ENCODE assay signal across 1 cellular context in genomic region chr10:21473135-21473534, GRCh38.
TF ChIP-seq lines count a peak whose summit lies in the region.

No MANE protein-coding gene starts in this region.

TF ChIP-seq in H1, 55 proteins besides CTCF, POLR2A, EP300 and RAD21 (continued from another document):
- TF ChIP-seq CHD7 (IDR thresholded peaks at IDR 0.05; ENCODE audit: insufficient replicate concordance, low read length): peak; percentile 68
- no peak for TF ChIP-seq TAF1 (IDR thresholded peaks at IDR 0.05; ENCODE audit: low read depth, low read length)
- no peak for TF ChIP-seq POLR2AphosphoS5 (IDR thresholded peaks at IDR 0.05; ENCODE audit: low read depth, low read length)
- TF ChIP-seq BCL11A (IDR thresholded peaks at IDR 0.05; ENCODE audit: low read depth in 2 of 2, low read length in 2 of 2): no peak
- TF ChIP-seq EZH2 (IDR thresholded peaks at IDR 0.05; ENCODE audit: low read depth, low read length, severe bottlenecking): no peak
- peak; percentile 19; the same call in 1 of the 2 replicates for TF ChIP-seq TEAD4 (IDR thresholded peaks at IDR 0.05; ENCODE audit: low read depth, low read length)
- TF ChIP-seq SP1 (IDR thresholded peaks at IDR 0.05; ENCODE audit: low read depth, low read length): 0 out of 2 replicates have a peak, but pooled peaks have one; percentile 39
- peak; percentile 72 for TF ChIP-seq NANOG (IDR thresholded peaks at IDR 0.05; ENCODE audit: insufficient read depth, low read depth, low read length, poor library complexity, severe bottlenecking)
- TF ChIP-seq SAP30 (IDR thresholded peaks at IDR 0.05; ENCODE audit: insufficient read depth, insufficient replicate concordance, low read length): no peak
